ENCODE assay signal across 11 cellular contexts in the genomic region with DNA sequence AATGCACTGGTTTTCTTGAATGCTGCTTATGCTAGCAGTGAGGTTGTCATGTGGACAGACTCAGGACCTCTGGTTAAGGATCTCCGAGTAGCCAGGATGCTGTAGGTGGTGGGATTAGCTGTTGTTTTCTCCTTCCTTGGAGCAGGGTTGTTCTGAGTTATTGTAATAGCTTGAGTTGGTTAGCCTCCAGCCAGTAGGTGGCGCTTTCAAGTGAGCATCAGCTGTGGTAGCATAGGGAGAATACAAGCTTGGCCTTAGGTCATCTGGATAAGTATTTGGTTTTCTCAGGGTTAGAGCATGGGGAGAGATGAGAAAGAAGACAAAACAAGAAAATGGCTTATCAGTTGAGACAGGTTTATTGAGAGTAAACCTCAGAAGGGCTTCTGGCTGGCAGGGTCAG.
DNase-seq lines count a peak whose midpoint lies in the region; ATAC-seq and TF ChIP-seq lines count a peak whose summit lies in the region.
"Had no signal": no experiment of that assay in that cellular context is flagged by ENCODE, and none has a peak within 500 bp of the region (broad histone marks: within the 10 kb centered on the region; RNA-seq: fewer than 3 reads in every experiment).

No MANE protein-coding gene starts in this region.

- TF ChIP-seq CTCF in LNCaP clone FGC (IDR thresholded peaks at IDR 0.05; ENCODE audit: control insufficient read depth, extremely low read depth, insufficient read depth) (peak; percentile 54), fibroblast of mammary gland (conservative IDR thresholded peaks at IDR 0.05; ENCODE audit: control insufficient read depth, insufficient read depth, low read depth, low read length) (peak; percentile 22)

- H3K4me3 ChIP-seq in LNCaP clone FGC (ENCODE audit: low read depth, low read length): no peak overlapping the region
- no peak overlapping the region for H3K4me3 ChIP-seq in fibroblast of mammary gland (ENCODE audit: control insufficient read depth, low read depth, low read length)
- H3K4me3 ChIP-seq: transverse colon had no signal

- ATAC-seq in GM19395 (IDR thresholded peaks at IDR 0.05; ENCODE audit: unreplicated experiment) (peak; percentile 68), esophagus mucosa (no peak), HG03520 (IDR thresholded peaks at IDR 0.05; ENCODE audit: unreplicated experiment) (no peak)
- ATAC-seq: left lobe of liver had no signal

- DNase-seq in activated CD4-positive, alpha-beta T cell treated with anti-CD3 and anti-CD28 coated beads for 48 hours: peak; percentile 33
- no peak for DNase-seq in activated CD4-positive, alpha-beta T cell treated with anti-CD3 and anti-CD28 coated beads for 4 hours
- no peak for DNase-seq in LNCaP clone FGC (ENCODE audit: low read depth)
- DNase-seq in fibroblast of mammary gland (ENCODE audit: low read depth): no peak
- no peak for DNase-seq in SHP77 (lab: John Stamatoyannopoulos, UW)
- DNase-seq: nucleus accumbens, transverse colon had no signal
